Comparison of ENCODE assay signal across 19 cellular contexts in the genomic region with DNA sequence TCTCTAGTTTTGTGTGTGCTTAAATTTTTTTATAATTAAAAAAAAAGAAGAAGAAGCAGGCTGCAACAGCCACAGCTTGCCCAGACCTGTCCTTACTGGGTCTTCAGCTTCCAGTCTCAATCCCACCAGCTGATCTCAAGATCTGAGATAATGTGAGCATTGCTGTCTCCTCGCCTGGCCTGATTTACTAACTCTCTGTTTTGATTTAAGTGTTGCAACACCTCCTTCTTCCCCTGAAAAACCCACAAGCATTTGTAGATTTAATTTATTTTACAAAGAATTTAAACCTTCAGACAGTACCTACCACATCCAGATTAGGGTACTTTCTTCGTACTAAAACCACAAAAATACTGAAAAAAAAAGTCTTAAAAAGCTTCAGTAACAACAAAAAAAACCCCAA. TPM values are rescaled to one million over a fixed set of nuclear protein-coding genes. Genes with fewer than 3 reads are reported as not detected.
DNase-seq lines count a peak whose midpoint lies in the region; ATAC-seq and TF ChIP-seq lines count a peak whose summit lies in the region.
"Had no signal": no experiment of that assay in that cellular context is flagged by ENCODE, and none has a peak within 500 bp of the region (broad histone marks: within the 10 kb centered on the region; RNA-seq: fewer than 3 reads in every experiment).

No MANE protein-coding gene starts in this region.

- H3K4me1 ChIP-seq in vagina (no peaks in the 10 kb centered on the region), prostate gland (replicated peaks) (no peaks in the 10 kb centered on the region)

- peak overlapping the region in 1 of 2 donors; percentile 57 for H3K27ac Mint-ChIP-seq in stimulated activated naive CD8-positive, alpha-beta T cell treated with anti-CD3 and anti-CD28 coated beads, Interleukin-15, amount 100 ng/mL, for 72 hours
- H3K27ac Mint-ChIP-seq in T-helper 2 cell treated with Interferon-gamma antibody and Interleukin-4, amounts not matched to agents 5 μg/mL and 100 μg/mL, for 36 hours, result peak overlapping the region; percentile 50
- peak overlapping the region; percentile 52 for H3K27ac Mint-ChIP-seq in central memory CD8-positive, alpha-beta T cell (ENCODE audit: low read depth)
- H3K27ac Mint-ChIP-seq in stimulated activated effector memory CD8-positive, alpha-beta T cell treated with anti-CD3 and anti-CD28 coated beads, Interleukin-12 subunit alpha, Interleukin-12 subunit beta, amount 100 ng/mL, for 72 hours, result no peak overlapping the region
- H3K27ac Mint-ChIP-seq: nephron had no signal

- H3K27me3 ChIP-seq in vagina (no peaks in the 10 kb centered on the region), prostate gland (replicated peaks; ENCODE audit: insufficient read depth) (no peaks in the 10 kb centered on the region)

- H3K36me3 Mint-ChIP-seq in T-helper 2 cell treated with Interferon-gamma antibody and Interleukin-4, amounts not matched to agents 5 μg/mL and 100 μg/mL, for 36 hours (ENCODE audit: low read depth), result peaks cover 1% of the 10 kb centered on the region
- no peaks in the 10 kb centered on the region for H3K36me3 Mint-ChIP-seq in central memory CD8-positive, alpha-beta T cell (ENCODE audit: insufficient read depth)
- peaks cover 43% of the 10 kb centered on the region for H3K36me3 Mint-ChIP-seq in stimulated activated effector memory CD8-positive, alpha-beta T cell treated with anti-CD3 and anti-CD28 coated beads, Interleukin-12 subunit alpha, Interleukin-12 subunit beta, amount 100 ng/mL, for 72 hours

- no peak for DNase-seq in stimulated activated naive CD8-positive, alpha-beta T cell treated with anti-CD3 and anti-CD28 coated beads, Interleukin-15, amount 100 ng/mL, for 72 hours
- DNase-seq in stimulated activated naive CD8-positive, alpha-beta T cell treated with anti-CD3 and anti-CD28 coated beads, Interleukin-15, Interleukin-2, amounts not matched to agents 100 U/mL and 50 U/mL, for 24 hours, result no peak
- no peak for DNase-seq in T-helper 2 cell treated with Interferon-gamma antibody and Interleukin-4, amounts not matched to agents 5 μg/mL and 100 μg/mL, for 36 hours (ENCODE audit: low spot score)
- no peak for DNase-seq in central memory CD8-positive, alpha-beta T cell (ENCODE audit: low spot score in 2 of 2)
- DNase-seq in stimulated activated effector memory CD8-positive, alpha-beta T cell treated with anti-CD3 and anti-CD28 coated beads, Interleukin-12 subunit alpha, Interleukin-12 subunit beta, amount 100 ng/mL, for 72 hours (ENCODE audit: low spot score in 2 of 2), result no peak
- DNase-seq in vagina (ENCODE audit: extremely low spot score in 2 of 2) (no peak), prostate gland (ENCODE audit: low spot score) (no peak)
- DNase-seq: Calu3; glutamatergic neuron; islet precursor cell; NCI-H2081; NCI-H526 treated with DMSO at 0.1 percent for 48 hours; retina; stimulated activated CD4-positive, alpha-beta T cell treated with anti-CD3 and anti-CD28 coated beads, Interleukin-15, amount 100 ng/mL, for 24 hours had no signal

- peak; percentile 81 for ATAC-seq in stimulated activated naive CD8-positive, alpha-beta T cell treated with anti-CD3 and anti-CD28 coated beads, Interleukin-15, amount 100 ng/mL, for 72 hours
- ATAC-seq in stimulated activated naive CD8-positive, alpha-beta T cell treated with anti-CD3 and anti-CD28 coated beads, Interleukin-15, Interleukin-2, amounts not matched to agents 100 U/mL and 50 U/mL, for 24 hours, result no peak
- ATAC-seq in central memory CD8-positive, alpha-beta T cell (replicated peaks; ENCODE audit: extremely low read depth, poor library complexity, severe bottlenecking), result no peak
- ATAC-seq in stimulated activated effector memory CD8-positive, alpha-beta T cell treated with anti-CD3 and anti-CD28 coated beads, Interleukin-12 subunit alpha, Interleukin-12 subunit beta, amount 100 ng/mL, for 72 hours, result peak; percentile 34
- no peak for ATAC-seq in HG03280 (IDR thresholded peaks at IDR 0.05; ENCODE audit: unreplicated experiment)
- ATAC-seq: Panc1, SK-N-SH treated with all-trans-retinoic acid at 6 μM for 48 hours had no signal

- no peaks in the 10 kb centered on the region for H3K27me3 Mint-ChIP-seq in stimulated activated naive CD8-positive, alpha-beta T cell treated with anti-CD3 and anti-CD28 coated beads, Interleukin-15, amount 100 ng/mL, for 72 hours
- H3K27me3 Mint-ChIP-seq in T-helper 2 cell treated with Interferon-gamma antibody and Interleukin-4, amounts not matched to agents 5 μg/mL and 100 μg/mL, for 36 hours (ENCODE audit: low read depth), result no peaks in the 10 kb centered on the region
- no peaks in the 10 kb centered on the region for H3K27me3 Mint-ChIP-seq in central memory CD8-positive, alpha-beta T cell

- no peaks in the 10 kb centered on the region for H3K9me3 Mint-ChIP-seq in stimulated activated naive CD8-positive, alpha-beta T cell treated with anti-CD3 and anti-CD28 coated beads, Interleukin-15, amount 100 ng/mL, for 72 hours
- H3K9me3 Mint-ChIP-seq in T-helper 2 cell treated with Interferon-gamma antibody and Interleukin-4, amounts not matched to agents 5 μg/mL and 100 μg/mL, for 36 hours, result no peaks in the 10 kb centered on the region
- H3K9me3 Mint-ChIP-seq in central memory CD8-positive, alpha-beta T cell, result no peaks in the 10 kb centered on the region
- no peaks in the 10 kb centered on the region for H3K9me3 Mint-ChIP-seq in stimulated activated effector memory CD8-positive, alpha-beta T cell treated with anti-CD3 and anti-CD28 coated beads, Interleukin-12 subunit alpha, Interleukin-12 subunit beta, amount 100 ng/mL, for 72 hours
- H3K9me3 Mint-ChIP-seq: nephron had no signal

- WGBS in prostate gland, result 57% methylated on average over 2 of the region's 2 CpGs

- no peak for TF ChIP-seq POLR2A in vagina (IDR thresholded peaks at IDR 0.05)
- no peak for TF ChIP-seq POLR2A in prostate gland (IDR thresholded peaks at IDR 0.05)

- H3K27ac ChIP-seq in vagina, result no peak overlapping the region
- no peak overlapping the region for H3K27ac ChIP-seq in prostate gland
- H3K27ac ChIP-seq: VCaP had no signal

- H3K9me3 ChIP-seq in vagina (no peaks in the 10 kb centered on the region), prostate gland (no peaks in the 10 kb centered on the region)

- H3K4me3 ChIP-seq in vagina (no peak overlapping the region), prostate gland (no peak overlapping the region)

- H3K36me3 ChIP-seq in vagina (no peaks in the 10 kb centered on the region), prostate gland (no peaks in the 10 kb centered on the region)

- TF ChIP-seq CTCF in vagina (IDR thresholded peaks at IDR 0.05) (no peak), prostate gland (IDR thresholded peaks at IDR 0.05) (no peak)

- H3K4me1 Mint-ChIP-seq in stimulated activated naive CD8-positive, alpha-beta T cell treated with anti-CD3 and anti-CD28 coated beads, Interleukin-15, amount 100 ng/mL, for 72 hours, result peaks cover 55% of the 10 kb centered on the region
- H3K4me1 Mint-ChIP-seq in T-helper 2 cell treated with Interferon-gamma antibody and Interleukin-4, amounts not matched to agents 5 μg/mL and 100 μg/mL, for 36 hours (ENCODE audit: low read depth), result peaks cover 37% of the 10 kb centered on the region
- no peaks in the 10 kb centered on the region for H3K4me1 Mint-ChIP-seq in central memory CD8-positive, alpha-beta T cell
- peaks cover 29% of the 10 kb centered on the region for H3K4me1 Mint-ChIP-seq in stimulated activated effector memory CD8-positive, alpha-beta T cell treated with anti-CD3 and anti-CD28 coated beads, Interleukin-12 subunit alpha, Interleukin-12 subunit beta, amount 100 ng/mL, for 72 hours
- H3K4me1 Mint-ChIP-seq: nephron had no signal

- peak overlapping the region; percentile 38 to 65 for H3K4me3 Mint-ChIP-seq in stimulated activated naive CD8-positive, alpha-beta T cell treated with anti-CD3 and anti-CD28 coated beads, Interleukin-15, amount 100 ng/mL, for 72 hours
- H3K4me3 Mint-ChIP-seq in T-helper 2 cell treated with Interferon-gamma antibody and Interleukin-4, amounts not matched to agents 5 μg/mL and 100 μg/mL, for 36 hours, result no peak overlapping the region
- H3K4me3 Mint-ChIP-seq in central memory CD8-positive, alpha-beta T cell, result no peak overlapping the region
- H3K4me3 Mint-ChIP-seq in stimulated activated effector memory CD8-positive, alpha-beta T cell treated with anti-CD3 and anti-CD28 coated beads, Interleukin-12 subunit alpha, Interleukin-12 subunit beta, amount 100 ng/mL, for 72 hours, result peak overlapping the region; percentile 5
- H3K4me3 Mint-ChIP-seq: nephron had no signal

- intact Hi-C loops in vagina (cut with DNase I) (no loop called here), prostate gland (cut with DNase I) (no loop called here)

RNA-seq across cellular contexts. Expression of a gene that starts 38.0 kb away (rescaled TPM):
- total RNA-seq in vagina (3.4 TPM), prostate gland (1 to 10 TPM; 3.6 to 3.7 TPM)

RNA-seq across cellular contexts. Expression of a gene that starts 48.3 kb away (rescaled TPM):
- total RNA-seq in vagina, result 28.2 TPM
- 10 to 100 TPM; 15.3 to 24.3 TPM for total RNA-seq in prostate gland

Comparison
In these comparisons a context has a peak if more than half of its experiments do, and no peak if none do; other contexts are left out.
1. ATAC-seq: peak in stimulated activated naive CD8-positive, alpha-beta T cell treated with anti-CD3 and anti-CD28 coated beads, Interleukin-15, amount 100 ng/mL, for 72 hours (single experiment) and stimulated activated effector memory CD8-positive, alpha-beta T cell treated with anti-CD3 and anti-CD28 coated beads, Interleukin-12 subunit alpha, Interleukin-12 subunit beta, amount 100 ng/mL, for 72 hours (single experiment); none in stimulated activated naive CD8-positive, alpha-beta T cell treated with anti-CD3 and anti-CD28 coated beads, Interleukin-15, Interleukin-2, amounts not matched to agents 100 U/mL and 50 U/mL, for 24 hours (single experiment), central memory CD8-positive, alpha-beta T cell (single experiment) and HG03280 (single experiment).
2. H3K4me3 Mint-ChIP-seq: peak in stimulated activated naive CD8-positive, alpha-beta T cell treated with anti-CD3 and anti-CD28 coated beads, Interleukin-15, amount 100 ng/mL, for 72 hours (2 of 2) and stimulated activated effector memory CD8-positive, alpha-beta T cell treated with anti-CD3 and anti-CD28 coated beads, Interleukin-12 subunit alpha, Interleukin-12 subunit beta, amount 100 ng/mL, for 72 hours (single experiment); none in T-helper 2 cell treated with Interferon-gamma antibody and Interleukin-4, amounts not matched to agents 5 μg/mL and 100 μg/mL, for 36 hours (single experiment) and central memory CD8-positive, alpha-beta T cell (single experiment).